Comparison of ENCODE assay signal across 28 cellular contexts in genomic region chr4:176209535-176209934, GRCh38. TPM values are rescaled to one million over a fixed set of nuclear protein-coding genes. Genes with fewer than 3 reads are reported as not detected.
DNase-seq lines count a peak whose midpoint lies in the region; ATAC-seq, FAIRE-seq and TF ChIP-seq lines count a peak whose summit lies in the region.
"Had no signal": no experiment of that assay in that cellular context is flagged by ENCODE, and none has a peak within 500 bp of the region (broad histone marks: within the 10 kb centered on the region; RNA-seq: fewer than 3 reads in every experiment).

No MANE protein-coding gene starts in this region.

- H3K27me3 ChIP-seq in bronchial epithelial cell (ENCODE audit: control insufficient read depth, insufficient read depth, low read length) (peaks cover 2% of the 10 kb centered on the region), psoas muscle (ENCODE audit: insufficient read depth in 3 of 3, low read length in 2 of 3) (no peaks in the 10 kb centered on the region)
- H3K27me3 ChIP-seq: BE2C, BLaER1 had no signal

- H3K4me1 ChIP-seq in psoas muscle = no peaks in the 10 kb centered on the region
- H3K4me1 ChIP-seq: BE2C had no signal

- TF ChIP-seq CTCF in bronchial epithelial cell (IDR thresholded peaks at IDR 0.05; ENCODE audit: insufficient read depth, low read length, severe bottlenecking) (no peak), psoas muscle (IDR thresholded peaks at IDR 0.05) (no peak)

- peak; percentile 20 to 33 (median 26) for ATAC-seq in psoas muscle
- no peak for ATAC-seq in HG02870 (IDR thresholded peaks at IDR 0.05; ENCODE audit: unreplicated experiment)
- no peak for ATAC-seq in HG02852 (IDR thresholded peaks at IDR 0.05; ENCODE audit: unreplicated experiment)
- ATAC-seq: GM12878 had no signal

- FAIRE-seq in bronchial epithelial cell (lab: Jason Lieb, UNC) = peak; percentile 13
- FAIRE-seq: A204.1, GM12878, GM12892, GM18507 had no signal

- H3K27ac ChIP-seq in psoas muscle = peak overlapping the region; percentile 39
- H3K27ac ChIP-seq: BLaER1 had no signal

- H3K4me3 ChIP-seq in bronchial epithelial cell (ENCODE audit: low read depth, low read length) (no peak overlapping the region), psoas muscle (no peak overlapping the region)
- H3K4me3 ChIP-seq: BLaER1, GM12878 had no signal

- no peaks in the 10 kb centered on the region for H3K36me3 ChIP-seq in bronchial epithelial cell (ENCODE audit: control insufficient read depth, insufficient read depth, low read length)
- peaks cover 0 to 11% of the 10 kb centered on the region in 2 donors for H3K36me3 ChIP-seq in psoas muscle (ENCODE audit: insufficient read depth in 1 of 2, low read depth in 1 of 2)
- H3K36me3 ChIP-seq: BE2C, BLaER1 had no signal

- no peak for DNase-seq in bronchial epithelial cell (ENCODE audit: low read depth)
- no peak for DNase-seq in psoas muscle
- DNase-seq in activated T-cell treated with anti-CD3 and anti-CD28 coated beads for 4 hours = no peak
- DNase-seq: 8988T; ACHN; BE2C; C1 segment of cervical spinal cord; CD4-positive, alpha-beta memory T cell; CD4-positive, CD25-positive, alpha-beta regulatory T cell; CD8-positive, alpha-beta memory T cell; COR-L47; DMS 273 treated with DMSO at 0.1 percent for 48 hours; DMS153; DMS53; DMS79; DND-41; EL; GDM1 had no signal

- no peaks in the 10 kb centered on the region for H3K9me3 ChIP-seq in psoas muscle
- H3K9me3 ChIP-seq: BE2C, BLaER1 had no signal

- intact Hi-C loops in psoas muscle (cut with DNase I) = no loop called here

- WGBS in psoas muscle, 3 donors = 67 to 83% (median 68%) methylated on average over 4 of the region's 4 CpGs

RNA-seq across cellular contexts. Expression of gene SPATA4, which starts 14.2 kb away (rescaled TPM):
- total RNA-seq in bronchial epithelial cell (under 0.01 and 0.13 TPM in 2 replicates), psoas muscle (1 to 10 TPM in 2 of 4 donors, under 1 TPM in 2; 0.38 to 1.7 (median 0.74) TPM)
- polyA plus RNA-seq in psoas muscle = 1 to 10 TPM in 1 of 3 donors, under 1 TPM in 2; 0.08 to 1.2 (median 0.75) TPM
- total RNA-seq: A673; CD4-positive, alpha-beta memory T cell; CD4-positive, CD25-positive, alpha-beta regulatory T cell; CD8-positive, alpha-beta memory T cell; G401; GM12878 had no signal
- polyA plus RNA-seq: CD14-positive monocyte; CD4-positive, alpha-beta memory T cell; CD4-positive, CD25-positive, alpha-beta regulatory T cell; CD8-positive, alpha-beta memory T cell; GM12878 had no signal

RNA-seq across cellular contexts. Expression of gene ASB5, which starts 59.5 kb away (rescaled TPM):
- total RNA-seq in bronchial epithelial cell (not detected in 2 replicates), psoas muscle (100 to 1,000 TPM; 247 to 661 (median 465) TPM)
- 1,000 to 10,000 TPM in 1 of 3 donors, 100 to 1,000 TPM in 2; 456 to 1,213 (median 601) TPM for polyA plus RNA-seq in psoas muscle
- total RNA-seq: A673; CD4-positive, alpha-beta memory T cell; CD4-positive, CD25-positive, alpha-beta regulatory T cell; CD8-positive, alpha-beta memory T cell; G401; GM12878 had no signal
- polyA plus RNA-seq: CD14-positive monocyte; CD4-positive, alpha-beta memory T cell; CD4-positive, CD25-positive, alpha-beta regulatory T cell; CD8-positive, alpha-beta memory T cell; GM12878 had no signal

Comparison
In these comparisons a context has a peak if more than half of its experiments do, and no peak if none do; other contexts are left out.
1. ATAC-seq: peak in psoas muscle (4 of 4); none in HG02870 (single experiment) and HG02852 (single experiment).
2. RNA of gene ASB5, which starts 59.5 kb away (total RNA-seq): 247 to 661 TPM in psoas muscle; not detected in bronchial epithelial cell; every median in the first group is over 100 times any median in the second.